17 cellular contexts compared by ENCODE assay signal in the genomic region with DNA sequence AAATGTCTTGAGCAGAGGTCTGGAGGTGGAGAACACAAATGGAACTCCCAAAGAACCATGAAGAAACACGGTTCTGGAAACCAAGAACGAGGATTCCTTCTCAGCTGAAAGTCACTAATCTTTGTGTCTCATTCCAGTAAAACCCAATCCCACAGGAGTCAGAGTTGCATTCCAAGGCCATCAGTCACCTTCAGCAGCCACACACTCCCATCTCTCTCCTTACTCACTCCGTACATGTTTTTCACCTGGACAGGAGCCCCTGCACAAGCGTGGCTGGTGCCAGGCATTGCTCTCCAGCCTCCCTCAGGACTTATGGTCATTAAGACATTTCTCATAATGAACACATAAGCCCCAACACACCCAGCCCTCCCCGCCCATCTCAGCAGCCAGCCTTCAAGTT.
DNase-seq lines count a peak whose midpoint lies in the region; ATAC-seq and TF ChIP-seq lines count a peak whose summit lies in the region.
"Had no signal": no experiment of that assay in that cellular context is flagged by ENCODE, and none has a peak within 500 bp of the region (broad histone marks: within the 10 kb centered on the region; RNA-seq: fewer than 3 reads in every experiment).

No MANE protein-coding gene starts in this region.

- no peak overlapping the region for H3K4me2 ChIP-seq in mesendoderm (ENCODE audit: low read length)

- H3K56ac ChIP-seq in mesendoderm (ENCODE audit: low read length), result no peak overlapping the region

- no peak overlapping the region for H2BK120ac ChIP-seq in mesendoderm (ENCODE audit: low read depth, low read length)

- H2AK5ac ChIP-seq in mesendoderm (ENCODE audit: low read length), result no peak overlapping the region

- H3K9me3 Mint-ChIP-seq in T-helper 2 cell treated with Interferon-gamma antibody and Interleukin-4, amounts not matched to agents 5 μg/mL and 100 μg/mL, for 36 hours, result no peaks in the 10 kb centered on the region
- H3K9me3 Mint-ChIP-seq: type B pancreatic cell had no signal

- no peak overlapping the region for H3K27ac Mint-ChIP-seq in T-helper 2 cell treated with Interferon-gamma antibody and Interleukin-4, amounts not matched to agents 5 μg/mL and 100 μg/mL, for 36 hours
- H3K27ac Mint-ChIP-seq: naive B cell, type B pancreatic cell had no signal

- no peaks in the 10 kb centered on the region for H3K79me2 ChIP-seq in mesendoderm (ENCODE audit: control insufficient read depth, insufficient read depth, low read length)

- H3K23ac ChIP-seq in mesendoderm (ENCODE audit: low read length), result no peak overlapping the region

- in situ Hi-C loops in brain microvascular endothelial cell (cut with HindIII; ENCODE audit: low pct_ligation_motif_present, low sequenced_read_pairs), result no loop called here

- H3K27ac ChIP-seq in brain microvascular endothelial cell (no peak overlapping the region), mesendoderm (ENCODE audit: low read depth, low read length) (no peak overlapping the region), caudate nucleus (ENCODE audit: low read depth, low read length) (no peak overlapping the region), heart right ventricle (no peak overlapping the region)
- H3K27ac ChIP-seq: gastroesophageal sphincter had no signal

- DNase-seq in EH (ENCODE audit: low read depth) (peak; percentile 81), M059J (ENCODE audit: low read depth) (peak; percentile 88), brain microvascular endothelial cell (peak; percentile 67), mesendoderm (peak; percentile 31), caudate nucleus (lab: John Stamatoyannopoulos, UW) (no peak), heart right ventricle (no peak)
- no peak for DNase-seq in T-helper 2 cell treated with Interferon-gamma antibody and Interleukin-4, amounts not matched to agents 5 μg/mL and 100 μg/mL, for 36 hours (ENCODE audit: low spot score)
- DNase-seq: activated T-cell treated with anti-CD3 and anti-CD28 coated beads, Interleukin-2, amount 50 U/mL, for 1 hour; BE2C; DMS53; naive B cell; stimulated activated CD4-positive, alpha-beta T cell treated with anti-CD3 and anti-CD28 coated beads, Interleukin-1b, Interleukin-23, amount 100 ng/mL, for 48 hours; SW 1271 had no signal

- H4K8ac ChIP-seq in mesendoderm (ENCODE audit: low read depth, low read length), result no peak overlapping the region

- H3K4me3 ChIP-seq in brain microvascular endothelial cell (ENCODE audit: low read depth, low read length) (no peak overlapping the region), mesendoderm (ENCODE audit: low read length) (no peak overlapping the region), heart right ventricle (no peak overlapping the region)
- H3K4me3 ChIP-seq: gastroesophageal sphincter had no signal

- intact Hi-C loops in heart right ventricle (cut with DNase I), result no loop called here

- ATAC-seq in HG02588 (IDR thresholded peaks at IDR 0.05; ENCODE audit: unreplicated experiment), result no peak
- ATAC-seq in heart right ventricle, result no peak
- ATAC-seq: activated CD4-positive, CD25-positive, alpha-beta regulatory T cell treated with anti-CD3 and anti-CD28 coated beads, Interleukin-2, amount 50 U/mL, for 24 hours; gastroesophageal sphincter had no signal

- peaks cover 5% of the 10 kb centered on the region for H3K27me3 Mint-ChIP-seq in T-helper 2 cell treated with Interferon-gamma antibody and Interleukin-4, amounts not matched to agents 5 μg/mL and 100 μg/mL, for 36 hours (ENCODE audit: low read depth)

- no peaks in the 10 kb centered on the region for H3K4me1 Mint-ChIP-seq in T-helper 2 cell treated with Interferon-gamma antibody and Interleukin-4, amounts not matched to agents 5 μg/mL and 100 μg/mL, for 36 hours (ENCODE audit: low read depth)
- H3K4me1 Mint-ChIP-seq: naive B cell had no signal

- no peak overlapping the region for H3K4ac ChIP-seq in mesendoderm (ENCODE audit: low read depth, low read length)

- no peaks in the 10 kb centered on the region for H3K9me3 ChIP-seq in heart right ventricle
- H3K9me3 ChIP-seq: BE2C, gastroesophageal sphincter had no signal

- no peak for TF ChIP-seq CTCF in brain microvascular endothelial cell (IDR thresholded peaks at IDR 0.05; ENCODE audit: low read depth, low read length, missing control alignments)
- TF ChIP-seq CTCF in heart right ventricle (IDR thresholded peaks at IDR 0.05), result no peak

- no peak overlapping the region for H2BK5ac ChIP-seq in mesendoderm (ENCODE audit: low read length)

- H3K4me1 ChIP-seq in mesendoderm (ENCODE audit: control insufficient read depth, low read depth, low read length) (no peaks in the 10 kb centered on the region), heart right ventricle (no peaks in the 10 kb centered on the region)
- H3K4me1 ChIP-seq: BE2C, gastroesophageal sphincter had no signal

- no peaks in the 10 kb centered on the region for H3K79me1 ChIP-seq in mesendoderm (ENCODE audit: low read length)

- no peaks in the 10 kb centered on the region for H3K36me3 Mint-ChIP-seq in T-helper 2 cell treated with Interferon-gamma antibody and Interleukin-4, amounts not matched to agents 5 μg/mL and 100 μg/mL, for 36 hours (ENCODE audit: low read depth)
- H3K36me3 Mint-ChIP-seq: naive B cell, type B pancreatic cell had no signal

- WGBS in mesendoderm (ENCODE audit: extremely low coverage, insufficient coverage, low lambda C conversion rate), result no CpG with 5 or more reads among the region's 5 CpGs
- WGBS in heart right ventricle, 2 donors, result 86 to 90% methylated on average over 5 of the region's 5 CpGs

- no peaks in the 10 kb centered on the region for H3K36me3 ChIP-seq in brain microvascular endothelial cell (replicated peaks)
- no peaks in the 10 kb centered on the region for H3K36me3 ChIP-seq in mesendoderm (ENCODE audit: control insufficient read depth, insufficient read depth, low read length)
- no peaks in the 10 kb centered on the region for H3K36me3 ChIP-seq in heart right ventricle
- H3K36me3 ChIP-seq: BE2C, gastroesophageal sphincter had no signal

- no peak overlapping the region for H2BK15ac ChIP-seq in mesendoderm (replicated peaks; ENCODE audit: low read depth)

- H4K5ac ChIP-seq in mesendoderm (ENCODE audit: low read length), result no peak overlapping the region

- H3K4me3 Mint-ChIP-seq in T-helper 2 cell treated with Interferon-gamma antibody and Interleukin-4, amounts not matched to agents 5 μg/mL and 100 μg/mL, for 36 hours, result no peak overlapping the region
- H3K4me3 Mint-ChIP-seq: naive B cell, type B pancreatic cell had no signal

- no peak overlapping the region for H3K18ac ChIP-seq in mesendoderm (ENCODE audit: low read length)

- H3K27me3 ChIP-seq in brain microvascular endothelial cell (replicated peaks), result no peaks in the 10 kb centered on the region
- H3K27me3 ChIP-seq in mesendoderm (ENCODE audit: insufficient read depth, low read length, poor library complexity), result no peaks in the 10 kb centered on the region
- peaks cover 0 to 30% (median 7%) of the 10 kb centered on the region in 7 donors for H3K27me3 ChIP-seq in heart right ventricle
- H3K27me3 ChIP-seq: BE2C had no signal

- H3K9ac ChIP-seq in mesendoderm (ENCODE audit: low read length), result no peak overlapping the region

Comparison
In these comparisons a context has a peak if more than half of its experiments do, and no peak if none do; other contexts are left out.
1. DNase-seq: peak in EH (single experiment), M059J (single experiment), brain microvascular endothelial cell (single experiment) and mesendoderm (single experiment); none in caudate nucleus (0 of 61), heart right ventricle (0 of 2) and T-helper 2 cell treated with Interferon-gamma antibody and Interleukin-4, amounts not matched to agents 5 μg/mL and 100 μg/mL, for 36 hours (single experiment).